Comparison of ENCODE assay signal across 10 cellular contexts in the genomic region with DNA sequence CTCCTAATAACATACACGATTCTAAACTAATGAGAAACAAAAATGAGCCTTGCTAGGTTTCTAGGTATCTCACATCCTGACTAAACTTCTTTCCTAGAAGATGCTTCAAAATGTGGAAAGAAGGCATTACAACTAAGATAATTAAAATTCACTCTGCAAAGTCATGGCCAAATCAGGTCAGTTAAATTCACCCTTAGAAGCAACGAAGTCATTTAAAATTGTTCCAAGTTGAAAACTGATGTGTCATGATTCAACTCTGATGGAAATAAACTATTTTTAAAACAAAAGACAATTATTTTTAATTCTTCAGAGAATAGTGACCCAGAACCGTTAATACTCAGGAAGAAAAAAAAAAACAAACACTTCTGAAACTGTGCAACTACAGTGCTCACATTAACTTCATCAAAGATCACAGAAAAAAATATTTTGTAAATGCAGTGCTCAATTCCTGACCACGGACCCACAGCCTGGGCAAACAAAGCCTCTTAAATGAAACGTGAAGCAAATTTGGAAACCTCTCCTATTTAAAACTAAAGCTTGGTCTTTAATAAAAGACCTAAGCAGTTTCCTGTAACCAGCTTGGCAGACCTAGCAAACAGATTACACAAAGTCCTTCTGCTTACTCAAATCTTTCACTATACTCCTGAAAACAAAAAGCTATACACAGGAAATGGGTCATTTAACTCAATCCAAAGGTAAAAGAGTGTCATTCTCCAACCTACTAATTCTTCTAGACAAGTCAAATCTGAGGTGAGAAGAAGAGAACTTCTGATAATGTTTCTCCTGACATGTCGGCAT. TPM values are rescaled to one million over a fixed set of nuclear protein-coding genes. Genes with fewer than 3 reads are reported as not detected.
A peak's percentile ranks its signal among the peaks of the same experiment; 100 is the strongest.
DNase-seq lines count a peak whose midpoint lies in the region; ATAC-seq and TF ChIP-seq lines count a peak whose summit lies in the region.
"Had no signal": no experiment of that assay in that cellular context is flagged by ENCODE, and none has a peak within 500 bp of the region (broad histone marks: within the 10 kb centered on the region; RNA-seq: fewer than 3 reads in every experiment).

No MANE protein-coding gene starts in this region.

- intact Hi-C loops in left cardiac atrium (cut with DNase I) = no loop called here
- intact Hi-C loops in posterior cingulate gyrus (cut with DNase I) = no loop called here

- no peak for TF ChIP-seq CTCF in right atrium auricular region (IDR thresholded peaks at IDR 0.05)

- no peak overlapping the region for H3K4me3 ChIP-seq in right atrium auricular region
- no peak overlapping the region for H3K4me3 ChIP-seq in urinary bladder (ENCODE audit: low read depth, low read length)

- H3K27ac ChIP-seq in right atrium auricular region (peak overlapping the region; percentile 29 to 49), layer of hippocampus (ENCODE audit: low read depth, low read length) (peak overlapping the region; percentile 64), urinary bladder (ENCODE audit: low read depth) (peak overlapping the region; percentile 34)

- H3K4me1 ChIP-seq in right atrium auricular region = peaks cover 0 to 16% of the 10 kb centered on the region in 2 donors
- no peaks in the 10 kb centered on the region for H3K4me1 ChIP-seq in urinary bladder (ENCODE audit: insufficient read depth)

- 42% methylated on average over 6 of the region's 6 CpGs for WGBS in urinary bladder

- no peaks in the 10 kb centered on the region for H3K27me3 ChIP-seq in right atrium auricular region
- H3K27me3 ChIP-seq in layer of hippocampus (ENCODE audit: control insufficient read depth, insufficient read depth, low read length) = no peaks in the 10 kb centered on the region

- no peak for ATAC-seq in left cardiac atrium

- H3K36me3 ChIP-seq in right atrium auricular region = no peaks in the 10 kb centered on the region
- H3K36me3 ChIP-seq in urinary bladder (ENCODE audit: insufficient read depth) = no peaks in the 10 kb centered on the region

- no peak for DNase-seq in right atrium auricular region (ENCODE audit: low spot score)
- DNase-seq in left cardiac atrium = no peak
- DNase-seq in astrocyte of the hippocampus (ENCODE audit: low read depth, low spot score) = peak; percentile 71
- DNase-seq in dedifferentiated amniotic fluid mesenchymal stem cell (ENCODE audit: extremely low spot score) = no peak
- no peak for DNase-seq in activated CD4-positive, alpha-beta T cell treated with anti-CD3 and anti-CD28 coated beads for 1 hour
- DNase-seq in posterior cingulate gyrus = no peak
- DNase-seq: effector memory CD4-positive, alpha-beta T cell; SW 1271 had no signal

- H3K9me3 ChIP-seq in right atrium auricular region = no peaks in the 10 kb centered on the region

RNA-seq across cellular contexts. Expression of gene CHN1, which starts 39.0 kb away (rescaled TPM):
- total RNA-seq in right atrium auricular region = 1 to 10 TPM; 4.1 to 9.3 TPM
- 1 to 10 TPM; 6.7 to 9.4 TPM for total RNA-seq in left cardiac atrium
- 31.1 TPM for total RNA-seq in urinary bladder
- polyA plus RNA-seq in urinary bladder = 13.2 TPM
